Comparison of ENCODE assay signal across 10 cellular contexts in genomic region chr6:27604986-27605385, GRCh38.
DNase-seq lines count a peak whose midpoint lies in the region; ATAC-seq and TF ChIP-seq lines count a peak whose summit lies in the region.
"Had no signal": no experiment of that assay in that cellular context is flagged by ENCODE, and none has a peak within 500 bp of the region (broad histone marks: within the 10 kb centered on the region; RNA-seq: fewer than 3 reads in every experiment).

No MANE protein-coding gene starts in this region.

- H3K4me3 Mint-ChIP-seq in GM23338 = peak overlapping the region; percentile 88
- H3K4me3 Mint-ChIP-seq in activated T-helper 1 cell treated with anti-CD3 and anti-CD28 coated beads, Interleukin-12 subunit alpha, Interleukin-12 subunit beta, Interleukin-2, Interleukin-4 antibody, amounts not matched to agents 30 ng/mL and 10 ng/mL and 1 ng/mL, durations not matched to agents 14 hours and 24 hours and 36 hours = peak overlapping the region; percentile 56

- peak overlapping the region; percentile 33 for H2AFZ ChIP-seq in GM23338

- ATAC-seq in GM23338 (peak; percentile 20), GM18502 (IDR thresholded peaks at IDR 0.05; ENCODE audit: poor library complexity, unreplicated experiment) (no peak), HG03469 (IDR thresholded peaks at IDR 0.05; ENCODE audit: unreplicated experiment) (no peak), foreskin keratinocyte (no peak)

- H3K27me3 Mint-ChIP-seq in GM23338 (ENCODE audit: insufficient read depth, low read depth, poor library complexity) = peaks cover 36% of the 10 kb centered on the region
- H3K27me3 Mint-ChIP-seq in activated T-helper 1 cell treated with anti-CD3 and anti-CD28 coated beads, Interleukin-12 subunit alpha, Interleukin-12 subunit beta, Interleukin-2, Interleukin-4 antibody, amounts not matched to agents 30 ng/mL and 10 ng/mL and 1 ng/mL, durations not matched to agents 14 hours and 24 hours and 36 hours (ENCODE audit: insufficient read depth) = peaks cover 24% of the 10 kb centered on the region

- no peaks in the 10 kb centered on the region for H3F3A ChIP-seq in GM23338 (replicated peaks; ENCODE audit: low read depth)

- H3K27ac ChIP-seq in GM23338 (ENCODE audit: low read depth) = no peak overlapping the region
- no peak overlapping the region for H3K27ac ChIP-seq in foreskin keratinocyte
- H3K27ac ChIP-seq: epithelial cell of prostate had no signal

- no peak for TF ChIP-seq CTCF in AG10803 (conservative IDR thresholded peaks at IDR 0.05; ENCODE audit: low read length)
- no peak for TF ChIP-seq CTCF in GM23338 (conservative IDR thresholded peaks at IDR 0.05; ENCODE audit: low read depth in 2 of 2)
- TF ChIP-seq CTCF in foreskin keratinocyte (conservative IDR thresholded peaks at IDR 0.05) = no peak

- no peaks in the 10 kb centered on the region for H4K20me1 ChIP-seq in GM23338 (replicated peaks; ENCODE audit: insufficient read depth)

- peaks cover 5% of the 10 kb centered on the region; the same call in 1 of the 2 replicates for H3K4me1 ChIP-seq in GM23338 (ENCODE audit: insufficient read depth)
- H3K4me1 ChIP-seq in foreskin keratinocyte = no peaks in the 10 kb centered on the region

- no peaks in the 10 kb centered on the region for H3K9me2 ChIP-seq in GM23338 (ENCODE audit: insufficient read depth)

- intact Hi-C loops in activated T-helper 1 cell treated with anti-CD3 and anti-CD28 coated beads, Interleukin-12 subunit alpha, Interleukin-12 subunit beta, Interleukin-2, Interleukin-4 antibody, amounts not matched to agents 30 ng/mL and 10 ng/mL and 1 ng/mL, durations not matched to agents 14 hours and 24 hours and 36 hours (cut with micrococcal nuclease) = loop anchor here (5.0 to 10.0 kb wide), 3 partner anchors 48 to 308 kb away; no protein-coding TSS in a partner anchor

- peak overlapping the region; percentile 72 for H3K4me2 ChIP-seq in GM23338

- H3K4me3 ChIP-seq in AG10803 (ENCODE audit: low read length) = peak overlapping the region; percentile 51
- H3K4me3 ChIP-seq in GM23338 = peak overlapping the region; percentile 63

- no peaks in the 10 kb centered on the region; the same call in 1 of the 2 replicates for H3K27me3 ChIP-seq in GM23338 (ENCODE audit: insufficient read depth)
- H3K27me3 ChIP-seq in foreskin keratinocyte = no peaks in the 10 kb centered on the region

- peak overlapping the region; percentile 83 for H3K27ac Mint-ChIP-seq in GM23338
- H3K27ac Mint-ChIP-seq in activated T-helper 1 cell treated with anti-CD3 and anti-CD28 coated beads, Interleukin-12 subunit alpha, Interleukin-12 subunit beta, Interleukin-2, Interleukin-4 antibody, amounts not matched to agents 30 ng/mL and 10 ng/mL and 1 ng/mL, durations not matched to agents 14 hours and 24 hours and 36 hours = no peak overlapping the region

- peaks cover 11% of the 10 kb centered on the region for H3K9me3 Mint-ChIP-seq in GM23338
- peaks cover 11% of the 10 kb centered on the region for H3K9me3 Mint-ChIP-seq in activated T-helper 1 cell treated with anti-CD3 and anti-CD28 coated beads, Interleukin-12 subunit alpha, Interleukin-12 subunit beta, Interleukin-2, Interleukin-4 antibody, amounts not matched to agents 30 ng/mL and 10 ng/mL and 1 ng/mL, durations not matched to agents 14 hours and 24 hours and 36 hours

- no peaks in the 10 kb centered on the region for H3K79me2 ChIP-seq in GM23338 (replicated peaks; ENCODE audit: insufficient read depth)

- H3K36me3 Mint-ChIP-seq in GM23338 (ENCODE audit: low read depth) = peaks cover 5% of the 10 kb centered on the region; the same call in 2 of the 3 replicates
- H3K36me3 Mint-ChIP-seq in activated T-helper 1 cell treated with anti-CD3 and anti-CD28 coated beads, Interleukin-12 subunit alpha, Interleukin-12 subunit beta, Interleukin-2, Interleukin-4 antibody, amounts not matched to agents 30 ng/mL and 10 ng/mL and 1 ng/mL, durations not matched to agents 14 hours and 24 hours and 36 hours (ENCODE audit: low read depth) = peaks cover 4% of the 10 kb centered on the region

- no peaks in the 10 kb centered on the region for H3K36me3 ChIP-seq in GM23338 (ENCODE audit: insufficient read depth)

- DNase-seq in AG10803 (ENCODE audit: low read depth) = no peak
- DNase-seq in GM23338 (ENCODE audit: low spot score) = peak; percentile 79
- DNase-seq in activated T-helper 1 cell treated with anti-CD3 and anti-CD28 coated beads, Interleukin-12 subunit alpha, Interleukin-12 subunit beta, Interleukin-2, Interleukin-4 antibody, amounts not matched to agents 30 ng/mL and 10 ng/mL and 1 ng/mL, durations not matched to agents 14 hours and 24 hours and 36 hours (ENCODE audit: low spot score) = no peak
- peak; percentile 34 for DNase-seq in iPS-NIHi11 (ENCODE audit: low spot score)
- DNase-seq in COLO668 (lab: John Stamatoyannopoulos, UW; ENCODE audit: unreplicated experiment) = no peak
- no peak for DNase-seq in foreskin keratinocyte
- DNase-seq: NCI-H2029 treated with DMSO at 0.1 percent for 48 hours had no signal

- peaks cover 9% of the 10 kb centered on the region; the same call in 2 of the 3 replicates for H3K4me1 Mint-ChIP-seq in GM23338
- H3K4me1 Mint-ChIP-seq in activated T-helper 1 cell treated with anti-CD3 and anti-CD28 coated beads, Interleukin-12 subunit alpha, Interleukin-12 subunit beta, Interleukin-2, Interleukin-4 antibody, amounts not matched to agents 30 ng/mL and 10 ng/mL and 1 ng/mL, durations not matched to agents 14 hours and 24 hours and 36 hours (ENCODE audit: low read depth) = peaks cover 35% of the 10 kb centered on the region

TF ChIP-seq in GM23338, 12 proteins besides CTCF, POLR2A, EP300 and RAD21 (continues in another document):
- TF ChIP-seq STAT1 (IDR thresholded peaks at IDR 0.05; ENCODE audit: unreplicated experiment) = no peak
- TF ChIP-seq POLR2AphosphoS5 (IDR thresholded peaks at IDR 0.05; ENCODE audit: low read depth) = no peak
- no peak for TF ChIP-seq REST (IDR thresholded peaks at IDR 0.05; ENCODE audit: unreplicated experiment)
- no peak for TF ChIP-seq JUNB (IDR thresholded peaks at IDR 0.05; ENCODE audit: unreplicated experiment)
- no peak for TF ChIP-seq EZH2phosphoT487 (IDR thresholded peaks at IDR 0.05; ENCODE audit: unreplicated experiment)
- no peak for TF ChIP-seq NANOG (IDR thresholded peaks at IDR 0.05; ENCODE audit: borderline replicate concordance)

Comparison
In these comparisons a context has a peak if more than half of its experiments do, and no peak if none do; other contexts are left out.
1. DNase-seq: peak in GM23338 (single experiment) and iPS-NIHi11 (single experiment); none in AG10803 (single experiment), activated T-helper 1 cell treated with anti-CD3 and anti-CD28 coated beads, Interleukin-12 subunit alpha, Interleukin-12 subunit beta, Interleukin-2, Interleukin-4 antibody, amounts not matched to agents 30 ng/mL and 10 ng/mL and 1 ng/mL, durations not matched to agents 14 hours and 24 hours and 36 hours (single experiment), COLO668 (single experiment) and foreskin keratinocyte (0 of 2).